ENCODE assay signal across 8 cellular contexts in the genomic region with DNA sequence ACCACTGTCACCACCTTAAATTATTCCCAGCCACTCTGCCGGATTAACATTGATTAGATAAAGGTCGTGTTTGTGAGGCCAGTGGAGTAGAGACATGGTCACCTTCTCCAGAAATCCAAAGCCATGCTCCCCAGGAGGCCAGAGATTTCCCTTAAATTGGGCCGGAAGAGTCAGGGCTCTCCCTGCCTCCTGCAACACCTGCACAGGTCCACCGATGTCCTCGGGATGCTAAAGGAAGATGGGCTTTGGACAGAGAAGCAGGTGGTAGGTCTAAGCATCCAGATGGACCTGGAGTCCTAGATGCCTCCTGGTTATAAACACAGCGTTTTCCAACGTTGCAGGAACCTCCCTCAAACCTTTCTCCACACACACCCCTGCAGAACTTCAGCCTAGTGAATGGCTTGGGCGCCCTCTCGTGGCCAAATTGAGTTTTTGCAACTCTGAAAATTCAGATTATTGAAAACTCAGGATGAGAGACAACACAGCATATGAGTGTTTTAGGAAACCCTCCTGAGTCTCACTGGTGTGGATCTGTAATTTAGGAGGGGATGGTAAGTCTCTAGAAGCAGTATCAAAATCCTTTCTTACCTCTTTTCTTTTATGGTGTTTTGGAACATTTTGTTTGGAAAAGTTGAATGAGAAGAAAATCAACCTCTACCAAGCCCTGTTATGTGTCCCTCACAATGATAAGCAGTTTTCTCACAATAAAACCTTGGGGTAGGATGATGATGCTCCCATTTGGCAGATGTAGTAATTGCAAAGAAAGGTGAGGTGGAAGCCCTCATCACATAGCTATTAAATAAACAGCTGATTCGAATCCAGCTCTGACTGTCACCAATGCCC.
DNase-seq lines count a peak whose midpoint lies in the region; ATAC-seq, FAIRE-seq and TF ChIP-seq lines count a peak whose summit lies in the region.

No MANE protein-coding gene starts in this region.

- peak; percentile 59 for ATAC-seq in activated T-helper 17 cell treated with anti-CD3 and anti-CD28 coated beads, Interleukin-2, amount 50 U/mL, for 72 hours (replicated peaks)
- no peak for ATAC-seq in HG03439 (IDR thresholded peaks at IDR 0.05; ENCODE audit: unreplicated experiment)

- no peaks in the 10 kb centered on the region for H3K9me3 Mint-ChIP-seq in activated T-helper 17 cell treated with anti-CD3 and anti-CD28 coated beads, Interleukin-2, amount 50 U/mL, for 72 hours

- DNase-seq in KBM-7, result peak; percentile 64
- DNase-seq in RPMI7951 (ENCODE audit: low read depth), result peak; percentile 39
- peak; percentile 71 for DNase-seq in fibroblast of the aortic adventitia (ENCODE audit: low read depth)
- DNase-seq in nucleus accumbens (lab: John Stamatoyannopoulos, UW), result peak in 48 of 56 donors; percentile 16 to 82 (median 49)

- FAIRE-seq in G401.6 (lab: Jason Lieb, UNC), result peak; percentile 91

- peaks cover 6% of the 10 kb centered on the region for H3K4me1 Mint-ChIP-seq in activated T-helper 17 cell treated with anti-CD3 and anti-CD28 coated beads, Interleukin-2, amount 50 U/mL, for 72 hours

- no peaks in the 10 kb centered on the region for H3K36me3 Mint-ChIP-seq in activated T-helper 17 cell treated with anti-CD3 and anti-CD28 coated beads, Interleukin-2, amount 50 U/mL, for 72 hours (ENCODE audit: low read depth)

- H3K4me3 Mint-ChIP-seq in activated T-helper 17 cell treated with anti-CD3 and anti-CD28 coated beads, Interleukin-2, amount 50 U/mL, for 72 hours, result peak overlapping the region; percentile 50

- in situ Hi-C loops in KBM-7 (cut with MboI; ENCODE audit: low pct_unique_long_range_greater_than_20kb, low sequenced_read_pairs), result loop anchor here (25.0 kb wide), 2 partner anchors 287 to 462 kb away; partner anchors contain the start of gene SPON1

- peak; percentile 85 for TF ChIP-seq CTCF in fibroblast of the aortic adventitia (IDR thresholded peaks at IDR 0.05; ENCODE audit: insufficient read depth, low read length)

- peak overlapping the region; percentile 20 for H3K27ac Mint-ChIP-seq in activated T-helper 17 cell treated with anti-CD3 and anti-CD28 coated beads, Interleukin-2, amount 50 U/mL, for 72 hours

- H3K27ac ChIP-seq in temporal lobe (ENCODE audit: low read depth, low read length), result peak overlapping the region; percentile 53

- no peak overlapping the region for H3K4me3 ChIP-seq in fibroblast of the aortic adventitia (ENCODE audit: low read depth, low read length)

- H3K27me3 Mint-ChIP-seq in activated T-helper 17 cell treated with anti-CD3 and anti-CD28 coated beads, Interleukin-2, amount 50 U/mL, for 72 hours, result no peaks in the 10 kb centered on the region
